3 cellular contexts compared by ENCODE assay signal in the genomic region with DNA sequence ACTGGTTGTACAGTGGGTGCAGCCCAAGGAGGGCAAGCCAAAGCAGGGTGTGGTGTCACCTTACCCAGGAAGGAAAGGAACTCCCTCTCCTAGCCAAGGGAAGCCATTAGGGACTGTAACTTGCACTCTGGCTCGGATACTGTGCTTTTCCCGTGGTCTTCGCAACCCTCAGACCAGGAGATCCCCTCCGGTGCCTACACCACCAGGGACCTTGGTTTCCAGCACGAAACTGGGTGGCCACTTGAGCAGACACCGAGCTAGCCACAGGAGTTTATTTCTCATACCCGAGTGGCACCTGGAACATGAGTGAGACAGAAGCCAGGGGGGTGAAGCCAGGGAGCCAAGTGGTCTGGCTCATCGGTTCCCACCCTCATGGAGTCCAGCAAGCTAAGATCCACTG.
"Had no signal": no experiment of that assay in that cellular context is flagged by ENCODE, and none has a peak within 500 bp of the region (broad histone marks: within the 10 kb centered on the region; RNA-seq: fewer than 3 reads in every experiment).

No MANE protein-coding gene starts in this region.

- H3K4me3 ChIP-seq: GM12878 had no signal

- DNase-seq: GDM1, GF-D8 had no signal

- ATAC-seq: GM12878 had no signal
